ENCODE assay signal across 8 cellular contexts in genomic region chr9:136742640-136743391, GRCh38. TPM values are rescaled to one million over a fixed set of nuclear protein-coding genes. Genes with fewer than 3 reads are reported as not detected.
A peak's percentile ranks its signal among the peaks of the same experiment; 100 is the strongest.
DNase-seq lines count a peak whose midpoint lies in the region; ATAC-seq, FAIRE-seq and TF ChIP-seq lines count a peak whose summit lies in the region.

Gene LCN10 (minus strand): TSS chr9:136742940. CDS start chr9:136742903, 37 bp downstream.

- DNase-seq in activated naive CD4-positive, alpha-beta T cell treated with Interleukin-2 at 50 U/mL for 16 hours, result no peak
- peak; percentile 82 for DNase-seq in WTC11 (ENCODE audit: low spot score)
- no peak for DNase-seq in keratinocyte (ENCODE audit: low read depth, low spot score)
- DNase-seq in aorta, result no peak
- DNase-seq in NCI-H1436 (lab: John Stamatoyannopoulos, UW), result no peak
- no peak for DNase-seq in NCI-H2081 (lab: John Stamatoyannopoulos, UW)
- no peak for DNase-seq in cerebellum (ENCODE audit: low spot score)

- intact Hi-C loops in aorta (cut with DNase I), result no loop called here

- no peaks in the 10 kb centered on the region for H3K79me2 ChIP-seq in keratinocyte (ENCODE audit: control insufficient read depth, insufficient read depth, low read length)

- peak within 1 kb of the TSS; percentile 66 for H3K4me3 Mint-ChIP-seq in activated naive CD4-positive, alpha-beta T cell treated with anti-CD3 and anti-CD28 coated beads, Interleukin-2, amount 50 U/mL, for 24 hours
- H3K4me3 Mint-ChIP-seq in WTC11, result peak within 1 kb of the TSS; percentile 37

- FAIRE-seq in keratinocyte (lab: Jason Lieb, UNC), result no peak

- peaks cover 6% of the 10 kb centered on the region for H3K4me1 Mint-ChIP-seq in activated naive CD4-positive, alpha-beta T cell treated with anti-CD3 and anti-CD28 coated beads, Interleukin-2, amount 50 U/mL, for 24 hours
- no peaks in the 10 kb centered on the region; the same call in none of the 2 replicates for H3K4me1 Mint-ChIP-seq in WTC11

- dilution Hi-C loops in keratinocyte (cut with MboI; ENCODE audit: extremely low pct_ligation_motif_present, low sequenced_read_pairs), result no loop called here

- no peak within 1 kb of the TSS for H3K27ac Mint-ChIP-seq in activated naive CD4-positive, alpha-beta T cell treated with anti-CD3 and anti-CD28 coated beads, Interleukin-2, amount 50 U/mL, for 24 hours
- no peak within 1 kb of the TSS for H3K27ac Mint-ChIP-seq in WTC11

- H3K4me3 ChIP-seq in keratinocyte (ENCODE audit: control insufficient read depth in 2 of 3, extremely low read depth in 1 of 3, insufficient read depth in 2 of 3, low read depth in 1 of 3, low read length in 3 of 3) (no peak within 1 kb of the TSS), aorta (ENCODE audit: low read length in 2 of 2) (no peak within 1 kb of the TSS)

- H3K27me3 Mint-ChIP-seq in activated naive CD4-positive, alpha-beta T cell treated with anti-CD3 and anti-CD28 coated beads, Interleukin-2, amount 50 U/mL, for 24 hours, result no peaks in the 10 kb centered on the region
- H3K27me3 Mint-ChIP-seq in WTC11 (ENCODE audit: low read depth), result no peaks in the 10 kb centered on the region

- H2AFZ ChIP-seq in keratinocyte (ENCODE audit: control insufficient read depth, low read length), result no peak within 1 kb of the TSS

- H3K9me3 ChIP-seq in keratinocyte (ENCODE audit: control insufficient read depth, low read depth, low read length) (no peaks in the 10 kb centered on the region), aorta (ENCODE audit: control insufficient read depth, low read length) (no peaks in the 10 kb centered on the region)

- CTCF ChIA-PET in WTC11 (lab: Charles Lee), result interaction anchor here (0.6 to 4.7 kb wide), 11 partner anchors 12 to 292 kb away, joined by 3 to 40 read pairs (median 6); partner anchors contain the start of gene LCN8

- no peaks in the 10 kb centered on the region for H3K36me3 ChIP-seq in keratinocyte (ENCODE audit: control insufficient read depth in 2 of 2, extremely low read depth in 1 of 2, insufficient read depth in 2 of 2, low read length in 2 of 2)
- no peaks in the 10 kb centered on the region for H3K36me3 ChIP-seq in aorta (ENCODE audit: control insufficient read depth in 1 of 2, insufficient read depth in 2 of 2, low read length in 1 of 2)

- H3K27me3 ChIP-seq in keratinocyte (ENCODE audit: control insufficient read depth, extremely low read depth, insufficient read depth, low read length) (peaks cover 60% of the 10 kb centered on the region), aorta (ENCODE audit: control insufficient read depth in 1 of 2, insufficient read depth in 2 of 2, low read length in 1 of 2) (no peaks in the 10 kb centered on the region)

- WGBS in aorta, 2 donors, result 37 to 38% methylated on average over 19 to 23 of the region's 23 CpGs

- no peaks in the 10 kb centered on the region for H3K9me1 ChIP-seq in keratinocyte (ENCODE audit: control insufficient read depth, extremely low read depth, insufficient read depth, low read length)

- ATAC-seq in WTC11 (peak; percentile 85), aorta (ENCODE audit: low FRiP score) (peak; percentile 4)

- no peaks in the 10 kb centered on the region for H3K36me3 Mint-ChIP-seq in activated naive CD4-positive, alpha-beta T cell treated with anti-CD3 and anti-CD28 coated beads, Interleukin-2, amount 50 U/mL, for 24 hours
- H3K36me3 Mint-ChIP-seq in WTC11, result no peaks in the 10 kb centered on the region

- no peak within 1 kb of the TSS for H3K9ac ChIP-seq in keratinocyte (ENCODE audit: control insufficient read depth, extremely low read depth, insufficient read depth, low read length)

- no peak within 1 kb of the TSS for H3K4me2 ChIP-seq in keratinocyte (ENCODE audit: control insufficient read depth, extremely low read depth, insufficient read depth, low read depth, low read length)

- POLR2A ChIA-PET in WTC11 (lab: Charles Lee), result no interaction called here

- TF ChIP-seq CTCF in WTC11 (IDR thresholded peaks at IDR 0.05) (no peak), keratinocyte (optimal IDR thresholded peaks at IDR 0.05 in 1 of 3, IDR thresholded peaks at IDR 0.05 in 1 of 3, conservative IDR thresholded peaks at IDR 0.05 in 1 of 3; ENCODE audit: extremely low read depth in 1 of 3, insufficient read depth in 2 of 3, low read length in 3 of 3) (peak; percentile 8 to 40 (median 16))

- H3K27ac ChIP-seq in keratinocyte (ENCODE audit: control insufficient read depth, insufficient read depth, low read length), result no peak within 1 kb of the TSS
- no peak within 1 kb of the TSS for H3K27ac ChIP-seq in aorta (ENCODE audit: low read depth in 1 of 2, low read length in 2 of 2)

- H4K20me1 ChIP-seq in keratinocyte (ENCODE audit: control insufficient read depth, extremely low read depth, insufficient read depth, low read length), result no peaks in the 10 kb centered on the region

- H3K9me3 Mint-ChIP-seq in activated naive CD4-positive, alpha-beta T cell treated with anti-CD3 and anti-CD28 coated beads, Interleukin-2, amount 50 U/mL, for 24 hours, result no peaks in the 10 kb centered on the region
- H3K9me3 Mint-ChIP-seq in WTC11, result peaks cover 3% of the 10 kb centered on the region; the same call in 1 of the 2 replicates

- no peaks in the 10 kb centered on the region for H3K4me1 ChIP-seq in keratinocyte (ENCODE audit: control insufficient read depth, extremely low read depth, insufficient read depth, low read length)
- no peaks in the 10 kb centered on the region for H3K4me1 ChIP-seq in aorta (ENCODE audit: control insufficient read depth in 1 of 2, insufficient read depth in 2 of 2, low read length in 2 of 2)

TF ChIP-seq in WTC11, 78 proteins besides CTCF, POLR2A, EP300 and RAD21 (continues in another document):
- TF ChIP-seq TEAD4 (CRISPR knock-in tag; IDR thresholded peaks at IDR 0.05) (no peak), ETV6 (CRISPR knock-in tag; IDR thresholded peaks at IDR 0.05) (0 out of 2 replicates have a peak, but pooled peaks have one; percentile 26), ZNF138 (CRISPR knock-in tag; conservative IDR thresholded peaks at IDR 0.05) (no peak), NR1H2 (CRISPR knock-in tag; IDR thresholded peaks at IDR 0.05) (no peak), FOXK1 (CRISPR knock-in tag; IDR thresholded peaks at IDR 0.05) (0 out of 2 replicates have a peak, but pooled peaks have one; percentile 51), TCF7 (CRISPR knock-in tag; IDR thresholded peaks at IDR 0.05; ENCODE audit: low read depth) (no peak), MAX (CRISPR knock-in tag; IDR thresholded peaks at IDR 0.05) (peak; percentile 65; the same call in 1 of the 2 replicates)
- TF ChIP-seq, protein P1, sequence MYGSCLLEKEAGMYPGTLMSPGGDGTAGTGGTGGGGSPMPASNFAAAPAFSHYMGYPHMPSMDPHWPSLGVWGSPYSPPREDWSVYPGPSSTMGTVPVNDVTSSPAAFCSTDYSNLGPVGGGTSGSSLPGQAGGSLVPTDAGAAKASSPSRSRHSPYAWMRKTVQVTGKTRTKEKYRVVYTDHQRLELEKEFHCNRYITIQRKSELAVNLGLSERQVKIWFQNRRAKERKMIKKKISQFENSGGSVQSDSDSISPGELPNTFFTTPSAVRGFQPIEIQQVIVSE (CRISPR knock-in tag; IDR thresholded peaks at IDR 0.05; ENCODE audit: borderline replicate concordance), result no peak
- TF ChIP-seq, protein P2, sequence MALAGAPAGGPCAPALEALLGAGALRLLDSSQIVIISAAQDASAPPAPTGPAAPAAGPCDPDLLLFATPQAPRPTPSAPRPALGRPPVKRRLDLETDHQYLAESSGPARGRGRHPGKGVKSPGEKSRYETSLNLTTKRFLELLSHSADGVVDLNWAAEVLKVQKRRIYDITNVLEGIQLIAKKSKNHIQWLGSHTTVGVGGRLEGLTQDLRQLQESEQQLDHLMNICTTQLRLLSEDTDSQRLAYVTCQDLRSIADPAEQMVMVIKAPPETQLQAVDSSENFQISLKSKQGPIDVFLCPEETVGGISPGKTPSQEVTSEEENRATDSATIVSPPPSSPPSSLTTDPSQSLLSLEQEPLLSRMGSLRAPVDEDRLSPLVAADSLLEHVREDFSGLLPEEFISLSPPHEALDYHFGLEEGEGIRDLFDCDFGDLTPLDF (CRISPR knock-in tag; IDR thresholded peaks at IDR 0.05), result no peak
- TF ChIP-seq, protein P3, sequence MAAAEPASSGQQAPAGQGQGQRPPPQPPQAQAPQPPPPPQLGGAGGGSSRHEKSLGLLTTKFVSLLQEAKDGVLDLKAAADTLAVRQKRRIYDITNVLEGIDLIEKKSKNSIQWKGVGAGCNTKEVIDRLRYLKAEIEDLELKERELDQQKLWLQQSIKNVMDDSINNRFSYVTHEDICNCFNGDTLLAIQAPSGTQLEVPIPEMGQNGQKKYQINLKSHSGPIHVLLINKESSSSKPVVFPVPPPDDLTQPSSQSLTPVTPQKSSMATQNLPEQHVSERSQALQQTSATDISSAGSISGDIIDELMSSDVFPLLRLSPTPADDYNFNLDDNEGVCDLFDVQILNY (CRISPR knock-in tag; IDR thresholded peaks at IDR 0.05), result no peak
- TF ChIP-seq, protein P4, sequence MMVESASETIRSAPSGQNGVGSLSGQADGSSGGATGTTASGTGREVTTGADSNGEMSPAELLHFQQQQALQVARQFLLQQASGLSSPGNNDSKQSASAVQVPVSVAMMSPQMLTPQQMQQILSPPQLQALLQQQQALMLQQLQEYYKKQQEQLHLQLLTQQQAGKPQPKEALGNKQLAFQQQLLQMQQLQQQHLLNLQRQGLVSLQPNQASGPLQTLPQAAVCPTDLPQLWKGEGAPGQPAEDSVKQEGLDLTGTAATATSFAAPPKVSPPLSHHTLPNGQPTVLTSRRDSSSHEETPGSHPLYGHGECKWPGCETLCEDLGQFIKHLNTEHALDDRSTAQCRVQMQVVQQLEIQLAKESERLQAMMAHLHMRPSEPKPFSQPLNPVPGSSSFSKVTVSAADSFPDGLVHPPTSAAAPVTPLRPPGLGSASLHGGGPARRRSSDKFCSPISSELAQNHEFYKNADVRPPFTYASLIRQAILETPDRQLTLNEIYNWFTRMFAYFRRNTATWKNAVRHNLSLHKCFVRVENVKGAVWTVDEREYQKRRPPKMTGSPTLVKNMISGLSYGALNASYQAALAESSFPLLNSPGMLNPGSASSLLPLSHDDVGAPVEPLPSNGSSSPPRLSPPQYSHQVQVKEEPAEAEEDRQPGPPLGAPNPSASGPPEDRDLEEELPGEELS (CRISPR knock-in tag; IDR thresholded peaks at IDR 0.05), result no peak

RNA-seq across cellular contexts. Expression of gene LCN10, which starts in this region (rescaled TPM):
- total RNA-seq in WTC11 (2021) (2.4 to 3.7 TPM (median 3.3 TPM) in 3 replicates), aorta (10 to 100 TPM; 11.4 to 13.4 TPM), cerebellum (not detected)
- polyA plus RNA-seq in keratinocyte (not detected in 3 replicates), aorta (1 to 10 TPM in 1 of 2 donors, under 1 TPM in 1; 0.25 to 2.1 TPM)
- polyA plus RNA-seq in keratinocyte (2011; ENCODE audit: low read depth), result not detected
- not detected in 2 replicates for polyA plus RNA-seq in keratinocyte (2011; cell fraction: cytosol; rRNA removed)
- polyA plus RNA-seq in keratinocyte (2011; cell fraction: nucleus; rRNA removed), result not detected in 2 replicates
- polyA plus RNA-seq in keratinocyte (2012; ENCODE audit: low replicate concordance), result not detected in 2 replicates
- not detected in 3 replicates for polyA minus RNA-seq in keratinocyte
- not detected for polyA minus RNA-seq in keratinocyte (2011; cell fraction: cytosol; rRNA and poly(A)+ RNA removed)
- not detected in 2 replicates for polyA minus RNA-seq in keratinocyte (2011; cell fraction: nucleus; rRNA and poly(A)+ RNA removed)
